ENCODE assay signal across 11 cellular contexts in the genomic region with DNA sequence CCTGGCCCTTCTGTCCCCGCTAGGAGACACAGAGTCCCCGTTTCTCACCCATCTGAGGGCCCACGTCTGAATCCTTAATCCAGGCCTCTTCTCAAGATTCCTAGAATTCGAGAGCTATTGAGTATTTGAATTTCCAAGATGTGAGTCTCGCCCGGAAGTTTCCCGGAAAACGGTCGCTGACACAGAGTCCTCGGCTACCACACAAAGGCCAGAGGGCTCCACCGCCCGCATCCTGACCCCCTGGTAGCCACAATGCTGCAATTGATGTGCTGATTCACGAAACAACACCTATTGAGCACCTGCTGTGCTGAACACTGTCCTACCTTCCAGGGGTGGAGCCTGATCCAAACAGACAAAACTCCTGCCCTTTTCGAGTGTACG. TPM values are rescaled to one million over a fixed set of nuclear protein-coding genes. Genes with fewer than 3 reads are reported as not detected.
DNase-seq lines count a peak whose midpoint lies in the region; ATAC-seq and TF ChIP-seq lines count a peak whose summit lies in the region.
"Had no signal": no experiment of that assay in that cellular context is flagged by ENCODE, and none has a peak within 500 bp of the region (broad histone marks: within the 10 kb centered on the region; RNA-seq: fewer than 3 reads in every experiment).

No MANE protein-coding gene starts in this region.

- no peak overlapping the region for H2AFZ ChIP-seq in mammary epithelial cell (ENCODE audit: low read depth, low read length)

- no peak overlapping the region for H3K4me2 ChIP-seq in mammary epithelial cell (ENCODE audit: insufficient read depth, low read depth, low read length)

- TF ChIP-seq EP300 in tibial nerve (IDR thresholded peaks at IDR 0.05) = no peak

- H3K27ac Mint-ChIP-seq in mesothelial cell of epicardium = no peak overlapping the region

- H3K9ac ChIP-seq in mammary epithelial cell (ENCODE audit: insufficient read depth, low read length) = no peak overlapping the region

- dilution Hi-C loops in mammary epithelial cell (cut with HindIII; ENCODE audit: low sequenced_read_pairs) = no loop called here

- H3K4me1 Mint-ChIP-seq in mesothelial cell of epicardium = peaks cover 13% of the 10 kb centered on the region

- no peaks in the 10 kb centered on the region for H3K4me1 ChIP-seq in breast epithelium
- H3K4me1 ChIP-seq in mammary epithelial cell (ENCODE audit: insufficient read depth, low read length) = peaks cover 9% of the 10 kb centered on the region
- H3K4me1 ChIP-seq in tibial nerve = peaks cover 0 to 19% (median 8%) of the 10 kb centered on the region in 4 donors

- WGBS in mammary epithelial cell (ENCODE audit: low coverage, missing lambda C conversion rate) = 88% methylated on average over 15 of the region's 15 CpGs
- 41 to 47% methylated on average over 15 of the region's 15 CpGs for WGBS in tibial nerve, 2 donors

- no peaks in the 10 kb centered on the region for H3K36me3 Mint-ChIP-seq in mesothelial cell of epicardium

- H3K79me2 ChIP-seq in mammary epithelial cell (ENCODE audit: insufficient read depth, low read length) = no peaks in the 10 kb centered on the region

- H3K4me3 ChIP-seq in breast epithelium (peak overlapping the region; percentile 46 to 83 (median 58)), mammary epithelial cell (replicated peaks in 1 of 3; ENCODE audit: insufficient read depth in 1 of 3, low read depth in 2 of 3, low read length in 3 of 3) (no peak overlapping the region), choroid plexus epithelial cell (ENCODE audit: low read depth, low read length) (peak overlapping the region; percentile 48), tibial nerve (peak overlapping the region; percentile 39 to 72 (median 70))

- H3K27me3 ChIP-seq in breast epithelium (peaks cover 0 to 3% of the 10 kb centered on the region in 2 donors), mammary epithelial cell (ENCODE audit: insufficient read depth, low read length) (peaks cover 11% of the 10 kb centered on the region), tibial nerve (peaks cover 0 to 9% of the 10 kb centered on the region in 2 donors)

- H4K20me1 ChIP-seq in mammary epithelial cell (ENCODE audit: insufficient read depth, low read length) = no peaks in the 10 kb centered on the region

- no peak for TF ChIP-seq CTCF in breast epithelium (IDR thresholded peaks at IDR 0.05)
- TF ChIP-seq CTCF in mammary epithelial cell (conservative IDR thresholded peaks at IDR 0.05 in 1 of 2, IDR thresholded peaks at IDR 0.05 in 1 of 2; ENCODE audit: extremely low read depth in 1 of 2, insufficient read depth in 1 of 2, low read depth in 1 of 2, low read length in 2 of 2) = no peak
- TF ChIP-seq CTCF in choroid plexus epithelial cell (conservative IDR thresholded peaks at IDR 0.05; ENCODE audit: low read depth, low read length) = no peak
- TF ChIP-seq CTCF in mesothelial cell of epicardium (IDR thresholded peaks at IDR 0.05; ENCODE audit: unreplicated experiment) = no peak
- TF ChIP-seq CTCF in tibial nerve (IDR thresholded peaks at IDR 0.05) = no peak

- ATAC-seq in GM21717 (IDR thresholded peaks at IDR 0.05; ENCODE audit: unreplicated experiment) = no peak

- in situ Hi-C loops in mammary epithelial cell (cut with MboI; ENCODE audit: low sequenced_read_pairs in 2 of 2) = no loop called here

- intact Hi-C loops in breast epithelium (cut with DNase I; ENCODE audit: low total_unique reads) = no loop called here
- intact Hi-C loops in mammary epithelial cell (cut with micrococcal nuclease) = no loop called here

- H3K36me3 ChIP-seq in breast epithelium = no peaks in the 10 kb centered on the region
- no peaks in the 10 kb centered on the region for H3K36me3 ChIP-seq in mammary epithelial cell (ENCODE audit: insufficient read depth, low read length)
- no peaks in the 10 kb centered on the region for H3K36me3 ChIP-seq in tibial nerve

- H3K9me3 Mint-ChIP-seq in mesothelial cell of epicardium = no peaks in the 10 kb centered on the region

- peak overlapping the region; percentile 88 for H3K4me3 Mint-ChIP-seq in mesothelial cell of epicardium

- H3K27ac ChIP-seq in breast epithelium = peak overlapping the region; percentile 58 to 67
- H3K27ac ChIP-seq in mammary epithelial cell (ENCODE audit: insufficient read depth, low read depth, low read length) = no peak overlapping the region
- H3K27ac ChIP-seq in tibial nerve = peak overlapping the region in 3 of 4 donors; percentile 40 to 74 (median 66)
- H3K27ac ChIP-seq: C4-2B had no signal

- no peak for DNase-seq in breast epithelium (ENCODE audit: low spot score in 2 of 2)
- no peak for DNase-seq in mammary epithelial cell
- no peak for DNase-seq in choroid plexus epithelial cell (ENCODE audit: low read depth)
- DNase-seq in mesothelial cell of epicardium (ENCODE audit: low spot score in 2 of 2, unreplicated experiment in 2 of 2) = no peak
- DNase-seq in tibial nerve (ENCODE audit: low spot score in 2 of 2) = no peak
- DNase-seq in NCI-H748 (lab: John Stamatoyannopoulos, UW; ENCODE audit: unreplicated experiment) = no peak
- no peak for DNase-seq in activated CD4-positive, alpha-beta T cell treated with anti-CD3 and anti-CD28 coated beads, Interleukin-2, amount 50 U/mL, for 48 hours
- DNase-seq: central memory CD4-positive, alpha-beta T cell had no signal

- H3K9me3 ChIP-seq in breast epithelium = no peaks in the 10 kb centered on the region
- no peaks in the 10 kb centered on the region for H3K9me3 ChIP-seq in mammary epithelial cell (replicated peaks; ENCODE audit: insufficient read depth, low read length)
- H3K9me3 ChIP-seq in tibial nerve = no peaks in the 10 kb centered on the region

- BruUV-seq in mammary epithelial cell (replicated peaks; lab: Mats Ljungman, UMichigan) = no TSS peak

- CTCF ChIA-PET in mammary epithelial cell (lab: Charles Lee; ENCODE audit: low non-redundant PET) = no interaction called here

- peaks cover 39% of the 10 kb centered on the region for H3K27me3 Mint-ChIP-seq in mesothelial cell of epicardium (ENCODE audit: low read depth)

- TF ChIP-seq POLR2A in breast epithelium (IDR thresholded peaks at IDR 0.05) (no peak), tibial nerve (IDR thresholded peaks at IDR 0.05) (no peak)

RNA-seq across cellular contexts. Expression of a gene that starts 0.7 kb away (rescaled TPM):
- total RNA-seq in breast epithelium (10 to 100 TPM in 2 of 3 donors, 1 to 10 TPM in 1; 7.4 to 41.1 (median 33.4) TPM), mammary epithelial cell (under 1 TPM in 1 of 2 donors, not detected in 1; 0.17 TPM), mesothelial cell of epicardium (5.3 to 6.5 TPM (median 5.9 TPM) in 3 replicates), tibial nerve (1 to 10 TPM; 4.8 to 8.6 (median 5.8) TPM)
- polyA plus RNA-seq in mammary epithelial cell = 0.15 TPM
- polyA minus RNA-seq in mammary epithelial cell = not detected

RNA-seq across cellular contexts. Expression of a gene that starts 46.4 kb away (rescaled TPM):
- total RNA-seq in breast epithelium (not detected), mammary epithelial cell (not detected), mesothelial cell of epicardium (not detected in 3 replicates), tibial nerve (not detected)
- polyA plus RNA-seq in mammary epithelial cell = not detected
- not detected for polyA minus RNA-seq in mammary epithelial cell
- total RNA-seq: sciatic nerve had no signal

Comparison
In these comparisons a context has a peak if more than half of its experiments do, and no peak if none do; other contexts are left out.
1. H3K4me3 ChIP-seq: peak in breast epithelium (3 of 3), choroid plexus epithelial cell (single experiment) and tibial nerve (4 of 4); none in mammary epithelial cell (0 of 3).